Comparison of ENCODE assay signal across 1 cellular context in the genomic region with DNA sequence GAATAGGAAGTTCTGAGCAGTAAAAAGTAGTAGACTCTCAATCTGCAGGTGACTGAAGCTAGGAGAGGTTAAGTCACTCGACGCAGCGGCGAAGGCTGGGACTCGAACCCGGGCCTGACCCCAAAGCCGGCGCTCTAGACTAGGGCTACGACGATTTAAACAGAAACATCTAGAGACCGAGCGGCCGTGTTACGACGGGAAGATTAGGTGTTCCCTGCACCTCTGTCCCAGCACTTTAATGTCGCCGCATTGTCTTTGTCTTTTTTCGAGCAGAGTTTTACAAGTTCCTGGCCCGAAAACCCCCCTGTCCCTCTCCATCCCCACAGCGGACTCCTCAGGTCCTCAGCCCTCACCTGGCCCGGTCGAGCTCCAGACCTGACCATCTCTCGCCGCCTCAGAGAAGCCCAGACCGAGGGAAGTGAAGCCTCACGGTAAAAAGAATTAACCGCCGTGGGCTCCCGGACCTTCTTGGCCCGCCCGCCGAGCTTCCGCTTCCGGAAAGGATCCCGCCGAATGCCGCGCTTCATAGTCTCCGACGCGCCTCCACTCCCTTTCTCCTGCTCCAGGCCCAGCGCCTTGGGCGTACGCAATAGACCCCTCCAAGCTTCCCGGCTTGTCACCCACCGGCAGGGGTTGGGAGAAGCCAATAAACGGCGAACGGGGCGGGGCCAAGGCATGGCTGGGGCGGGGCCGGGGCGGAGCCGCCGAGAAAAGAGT.
TF ChIP-seq lines count a peak whose summit lies in the region.

A gene with protein sequence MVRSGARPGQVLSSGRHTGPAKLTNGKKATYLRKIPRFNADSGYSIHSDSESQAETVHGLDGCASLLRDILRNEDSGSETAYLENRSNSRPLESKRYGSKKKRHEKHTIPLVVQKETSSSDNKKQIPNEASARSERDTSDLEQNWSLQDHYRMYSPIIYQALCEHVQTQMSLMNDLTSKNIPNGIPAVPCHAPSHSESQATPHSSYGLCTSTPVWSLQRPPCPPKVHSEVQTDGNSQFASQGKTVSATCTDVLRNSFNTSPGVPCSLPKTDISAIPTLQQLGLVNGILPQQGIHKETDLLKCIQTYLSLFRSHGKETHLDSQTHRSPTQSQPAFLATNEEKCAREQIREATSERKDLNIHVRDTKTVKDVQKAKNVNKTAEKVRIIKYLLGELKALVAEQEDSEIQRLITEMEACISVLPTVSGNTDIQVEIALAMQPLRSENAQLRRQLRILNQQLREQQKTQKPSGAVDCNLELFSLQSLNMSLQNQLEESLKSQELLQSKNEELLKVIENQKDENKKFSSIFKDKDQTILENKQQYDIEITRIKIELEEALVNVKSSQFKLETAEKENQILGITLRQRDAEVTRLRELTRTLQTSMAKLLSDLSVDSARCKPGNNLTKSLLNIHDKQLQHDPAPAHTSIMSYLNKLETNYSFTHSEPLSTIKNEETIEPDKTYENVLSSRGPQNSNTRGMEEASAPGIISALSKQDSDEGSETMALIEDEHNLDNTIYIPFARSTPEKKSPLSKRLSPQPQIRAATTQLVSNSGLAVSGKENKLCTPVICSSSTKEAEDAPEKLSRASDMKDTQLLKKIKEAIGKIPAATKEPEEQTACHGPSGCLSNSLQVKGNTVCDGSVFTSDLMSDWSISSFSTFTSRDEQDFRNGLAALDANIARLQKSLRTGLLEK (minus strand): TSS at position 439 of the 717 bp plus-strand sequence. CDS start 56 bp downstream, at position 383.

TF ChIP-seq in HepG2, 621 proteins besides CTCF, POLR2A, EP300 and RAD21 (continued from another document and continues in another):
- peak; percentile 50 for TF ChIP-seq ARID5B (CRISPR knock-in tag; IDR thresholded peaks at IDR 0.05)
- TF ChIP-seq ZSCAN20 (CRISPR knock-in tag; IDR thresholded peaks at IDR 0.05; ENCODE audit: borderline replicate concordance): peak; percentile 72; the same call in 1 of the 2 replicates
- no peak for TF ChIP-seq ZSCAN21 (CRISPR knock-in tag; IDR thresholded peaks at IDR 0.05; ENCODE audit: borderline replicate concordance)
- no peak for TF ChIP-seq GATA4 (IDR thresholded peaks at IDR 0.05; ENCODE audit: borderline replicate concordance, low read depth)
- TF ChIP-seq PRDM4 (CRISPR knock-in tag; IDR thresholded peaks at IDR 0.05; ENCODE audit: borderline replicate concordance): no peak
- TF ChIP-seq, protein P1, sequence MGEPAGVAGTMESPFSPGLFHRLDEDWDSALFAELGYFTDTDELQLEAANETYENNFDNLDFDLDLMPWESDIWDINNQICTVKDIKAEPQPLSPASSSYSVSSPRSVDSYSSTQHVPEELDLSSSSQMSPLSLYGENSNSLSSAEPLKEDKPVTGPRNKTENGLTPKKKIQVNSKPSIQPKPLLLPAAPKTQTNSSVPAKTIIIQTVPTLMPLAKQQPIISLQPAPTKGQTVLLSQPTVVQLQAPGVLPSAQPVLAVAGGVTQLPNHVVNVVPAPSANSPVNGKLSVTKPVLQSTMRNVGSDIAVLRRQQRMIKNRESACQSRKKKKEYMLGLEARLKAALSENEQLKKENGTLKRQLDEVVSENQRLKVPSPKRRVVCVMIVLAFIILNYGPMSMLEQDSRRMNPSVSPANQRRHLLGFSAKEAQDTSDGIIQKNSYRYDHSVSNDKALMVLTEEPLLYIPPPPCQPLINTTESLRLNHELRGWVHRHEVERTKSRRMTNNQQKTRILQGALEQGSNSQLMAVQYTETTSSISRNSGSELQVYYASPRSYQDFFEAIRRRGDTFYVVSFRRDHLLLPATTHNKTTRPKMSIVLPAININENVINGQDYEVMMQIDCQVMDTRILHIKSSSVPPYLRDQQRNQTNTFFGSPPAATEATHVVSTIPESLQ (CRISPR knock-in tag; conservative IDR thresholded peaks at IDR 0.05): no peak
- TF ChIP-seq ZNF18 (CRISPR knock-in tag; IDR thresholded peaks at IDR 0.05; ENCODE audit: insufficient replicate concordance): peak; percentile 30
- no peak for TF ChIP-seq MATR3 (CRISPR knock-in tag; IDR thresholded peaks at IDR 0.05)
- TF ChIP-seq, protein P2, sequence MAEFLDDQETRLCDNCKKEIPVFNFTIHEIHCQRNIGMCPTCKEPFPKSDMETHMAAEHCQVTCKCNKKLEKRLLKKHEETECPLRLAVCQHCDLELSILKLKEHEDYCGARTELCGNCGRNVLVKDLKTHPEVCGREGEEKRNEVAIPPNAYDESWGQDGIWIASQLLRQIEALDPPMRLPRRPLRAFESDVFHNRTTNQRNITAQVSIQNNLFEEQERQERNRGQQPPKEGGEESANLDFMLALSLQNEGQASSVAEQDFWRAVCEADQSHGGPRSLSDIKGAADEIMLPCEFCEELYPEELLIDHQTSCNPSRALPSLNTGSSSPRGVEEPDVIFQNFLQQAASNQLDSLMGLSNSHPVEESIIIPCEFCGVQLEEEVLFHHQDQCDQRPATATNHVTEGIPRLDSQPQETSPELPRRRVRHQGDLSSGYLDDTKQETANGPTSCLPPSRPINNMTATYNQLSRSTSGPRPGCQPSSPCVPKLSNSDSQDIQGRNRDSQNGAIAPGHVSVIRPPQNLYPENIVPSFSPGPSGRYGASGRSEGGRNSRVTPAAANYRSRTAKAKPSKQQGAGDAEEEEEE (CRISPR knock-in tag; IDR thresholded peaks at IDR 0.05; ENCODE audit: borderline replicate concordance): no peak
- TF ChIP-seq ZNF761 (CRISPR knock-in tag; conservative IDR thresholded peaks at IDR 0.05): no peak
- TF ChIP-seq TGIF2 (CRISPR knock-in tag; IDR thresholded peaks at IDR 0.05): peak; percentile 23; the same call in 1 of the 2 replicates
- no peak for TF ChIP-seq HMG20B (CRISPR knock-in tag; conservative IDR thresholded peaks at IDR 0.05)
- TF ChIP-seq, protein P3, sequence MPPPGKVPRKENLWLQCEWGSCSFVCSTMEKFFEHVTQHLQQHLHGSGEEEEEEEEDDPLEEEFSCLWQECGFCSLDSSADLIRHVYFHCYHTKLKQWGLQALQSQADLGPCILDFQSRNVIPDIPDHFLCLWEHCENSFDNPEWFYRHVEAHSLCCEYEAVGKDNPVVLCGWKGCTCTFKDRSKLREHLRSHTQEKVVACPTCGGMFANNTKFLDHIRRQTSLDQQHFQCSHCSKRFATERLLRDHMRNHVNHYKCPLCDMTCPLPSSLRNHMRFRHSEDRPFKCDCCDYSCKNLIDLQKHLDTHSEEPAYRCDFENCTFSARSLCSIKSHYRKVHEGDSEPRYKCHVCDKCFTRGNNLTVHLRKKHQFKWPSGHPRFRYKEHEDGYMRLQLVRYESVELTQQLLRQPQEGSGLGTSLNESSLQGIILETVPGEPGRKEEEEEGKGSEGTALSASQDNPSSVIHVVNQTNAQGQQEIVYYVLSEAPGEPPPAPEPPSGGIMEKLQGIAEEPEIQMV (CRISPR knock-in tag; IDR thresholded peaks at IDR 0.05; ENCODE audit: low read depth): no peak
- no peak for TF ChIP-seq ATF7 (IDR thresholded peaks at IDR 0.05)
- no peak for TF ChIP-seq ATF7 (CRISPR knock-in tag; IDR thresholded peaks at IDR 0.05)
- TF ChIP-seq ZSCAN5A (CRISPR knock-in tag; IDR thresholded peaks at IDR 0.05; ENCODE audit: borderline replicate concordance): peak; percentile 50; the same call in 1 of the 2 replicates
- TF ChIP-seq, protein P4, sequence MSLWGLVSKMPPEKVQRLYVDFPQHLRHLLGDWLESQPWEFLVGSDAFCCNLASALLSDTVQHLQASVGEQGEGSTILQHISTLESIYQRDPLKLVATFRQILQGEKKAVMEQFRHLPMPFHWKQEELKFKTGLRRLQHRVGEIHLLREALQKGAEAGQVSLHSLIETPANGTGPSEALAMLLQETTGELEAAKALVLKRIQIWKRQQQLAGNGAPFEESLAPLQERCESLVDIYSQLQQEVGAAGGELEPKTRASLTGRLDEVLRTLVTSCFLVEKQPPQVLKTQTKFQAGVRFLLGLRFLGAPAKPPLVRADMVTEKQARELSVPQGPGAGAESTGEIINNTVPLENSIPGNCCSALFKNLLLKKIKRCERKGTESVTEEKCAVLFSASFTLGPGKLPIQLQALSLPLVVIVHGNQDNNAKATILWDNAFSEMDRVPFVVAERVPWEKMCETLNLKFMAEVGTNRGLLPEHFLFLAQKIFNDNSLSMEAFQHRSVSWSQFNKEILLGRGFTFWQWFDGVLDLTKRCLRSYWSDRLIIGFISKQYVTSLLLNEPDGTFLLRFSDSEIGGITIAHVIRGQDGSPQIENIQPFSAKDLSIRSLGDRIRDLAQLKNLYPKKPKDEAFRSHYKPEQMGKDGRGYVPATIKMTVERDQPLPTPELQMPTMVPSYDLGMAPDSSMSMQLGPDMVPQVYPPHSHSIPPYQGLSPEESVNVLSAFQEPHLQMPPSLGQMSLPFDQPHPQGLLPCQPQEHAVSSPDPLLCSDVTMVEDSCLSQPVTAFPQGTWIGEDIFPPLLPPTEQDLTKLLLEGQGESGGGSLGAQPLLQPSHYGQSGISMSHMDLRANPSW (CRISPR knock-in tag; IDR thresholded peaks at IDR 0.05; ENCODE audit: borderline replicate concordance): no peak; the same call in 1 of the 2 replicates
- TF ChIP-seq ZNF558 (CRISPR knock-in tag; IDR thresholded peaks at IDR 0.05; ENCODE audit: borderline replicate concordance): no peak; the same call in 1 of the 2 replicates
- no peak for TF ChIP-seq ZBTB38 (CRISPR knock-in tag; IDR thresholded peaks at IDR 0.05)
- no peak for TF ChIP-seq ZBTB42 (CRISPR knock-in tag; IDR thresholded peaks at IDR 0.05)
- TF ChIP-seq ZNF563 (CRISPR knock-in tag; IDR thresholded peaks at IDR 0.05): peak; percentile 88; the same call in 1 of the 2 replicates
- no peak for TF ChIP-seq EHMT2 (IDR thresholded peaks at IDR 0.05; ENCODE audit: borderline replicate concordance, low read depth, low read length)
- peak; percentile 73 for TF ChIP-seq RBM39 (IDR thresholded peaks at IDR 0.05; ENCODE audit: low read depth, low read length, poor library complexity, severe bottlenecking)
- no peak for TF ChIP-seq MXI1 (IDR thresholded peaks at IDR 0.05; ENCODE audit: borderline replicate concordance, low read depth, low read length)
- TF ChIP-seq ZNF816 (CRISPR knock-in tag; IDR thresholded peaks at IDR 0.05; ENCODE audit: borderline replicate concordance): no peak
- TF ChIP-seq ZNF841 (CRISPR knock-in tag; IDR thresholded peaks at IDR 0.05; ENCODE audit: borderline replicate concordance): no peak
